In genomic region chr15:55383687-55384086, GRCh38 we compare ENCODE assay signal across 8 cellular contexts.
"Had no signal": no experiment of that assay in that cellular context is flagged by ENCODE, and none has a peak within 500 bp of the region (broad histone marks: within the 10 kb centered on the region; RNA-seq: fewer than 3 reads in every experiment).

No MANE protein-coding gene starts in this region.

- H3K4me3 ChIP-seq: GM23338 had no signal

- FAIRE-seq: H1, H54 had no signal

- H2AFZ ChIP-seq: GM23338 had no signal

- DNase-seq: H9, HCEC 1CT, KG1 had no signal

- ATAC-seq: GM23338 had no signal

- H3K27ac ChIP-seq: HL-60 had no signal

- H3K4me2 ChIP-seq: GM23338 had no signal

- H3K27me3 Mint-ChIP-seq: IgD-negative memory B cell had no signal

- H3K27ac Mint-ChIP-seq: GM23338, H9 had no signal

- H3K4me1 Mint-ChIP-seq: GM23338, H9, IgD-negative memory B cell had no signal

- H3K4me3 Mint-ChIP-seq: GM23338, H9, IgD-negative memory B cell had no signal

- H3K9me3 Mint-ChIP-seq: GM23338, IgD-negative memory B cell had no signal
